14 cellular contexts compared by ENCODE assay signal in genomic region chr1:178168535-178168934, GRCh38.
DNase-seq lines count a peak whose midpoint lies in the region; ATAC-seq and TF ChIP-seq lines count a peak whose summit lies in the region.
"Had no signal": no experiment of that assay in that cellular context is flagged by ENCODE, and none has a peak within 500 bp of the region (broad histone marks: within the 10 kb centered on the region; RNA-seq: fewer than 3 reads in every experiment).

No MANE protein-coding gene starts in this region.

- no peak for TF ChIP-seq CTCF in astrocyte of the spinal cord (IDR thresholded peaks at IDR 0.05; ENCODE audit: low read depth, low read length)

- DNase-seq in AG08395 (ENCODE audit: low spot score): peak; percentile 19
- DNase-seq in HK-2 (ENCODE audit: unreplicated experiment): peak; percentile 35
- peak; percentile 70 for DNase-seq in astrocyte of the spinal cord (ENCODE audit: low read depth, low spot score)
- DNase-seq in iris pigment epithelial cell (ENCODE audit: low read depth): peak; percentile 85
- no peak for DNase-seq in GM03348 (ENCODE audit: low spot score)
- no peak for DNase-seq in T-helper 1 cell
- DNase-seq: activated CD4-positive, alpha-beta T cell treated with anti-CD3 and anti-CD28 coated beads for 48 hours; H9; mucosa of descending colon; NCI-H1105 treated with DMSO at 0.1 percent for 48 hours; NCI-H226 had no signal

- in situ Hi-C loops in astrocyte of the spinal cord (cut with HindIII; ENCODE audit: low sequenced_read_pairs): no loop called here

- no peak overlapping the region for H3K4me3 ChIP-seq in astrocyte of the spinal cord (ENCODE audit: low read depth, low read length)
- H3K4me3 ChIP-seq: BLaER1 treated with 17β-estradiol and CSF1 and Interleukin-3, amounts not matched to agents 10 nM and 100 nM; mucosa of descending colon had no signal

- ATAC-seq in HG03280 (IDR thresholded peaks at IDR 0.05; ENCODE audit: unreplicated experiment) (no peak), GM18861 (IDR thresholded peaks at IDR 0.05; ENCODE audit: unreplicated experiment) (no peak)
- ATAC-seq: mucosa of descending colon had no signal

Comparison
In these comparisons a context has a peak if more than half of its experiments do, and no peak if none do; other contexts are left out.
1. DNase-seq: peak in AG08395 (single experiment), HK-2 (single experiment), astrocyte of the spinal cord (single experiment) and iris pigment epithelial cell (single experiment); none in GM03348 (single experiment) and T-helper 1 cell (0 of 5).